15 cellular contexts compared by ENCODE assay signal in genomic region chr2:175015340-175015739, GRCh38. TPM values are rescaled to one million over a fixed set of nuclear protein-coding genes. Genes with fewer than 3 reads are reported as not detected.
DNase-seq lines count a peak whose midpoint lies in the region; ATAC-seq and TF ChIP-seq lines count a peak whose summit lies in the region.
"Had no signal": no experiment of that assay in that cellular context is flagged by ENCODE, and none has a peak within 500 bp of the region (broad histone marks: within the 10 kb centered on the region; RNA-seq: fewer than 3 reads in every experiment).

No MANE protein-coding gene starts in this region.

- intact Hi-C loops in left ventricle myocardium inferior (cut with micrococcal nuclease) (no loop called here), Right ventricle myocardium superior (cut with DNase I) (no loop called here)

- H3K36me3 ChIP-seq in left ventricle myocardium inferior: no peaks in the 10 kb centered on the region
- H3K36me3 ChIP-seq: BLaER1 treated with 17β-estradiol and CSF1 and Interleukin-3, amounts not matched to agents 10 nM and 100 nM; HAP-1 had no signal

- no peak overlapping the region for H3K4me3 ChIP-seq in left ventricle myocardium inferior
- H3K4me3 ChIP-seq: BLaER1 treated with 17β-estradiol and CSF1 and Interleukin-3, amounts not matched to agents 10 nM and 100 nM; HAP-1 had no signal

- H3K4me1 ChIP-seq in left ventricle myocardium inferior: peaks cover 23% of the 10 kb centered on the region
- H3K4me1 ChIP-seq: BLaER1 treated with 17β-estradiol and CSF1 and Interleukin-3, amounts not matched to agents 10 nM and 100 nM had no signal

- no peak for DNase-seq in left ventricle myocardium inferior
- DNase-seq in Right ventricle myocardium superior: no peak
- peak; percentile 86 for DNase-seq in dermis blood vessel endothelial cell
- no peak for DNase-seq in left lobe of liver (ENCODE audit: low spot score)
- no peak for DNase-seq in NCI-H510A (lab: John Stamatoyannopoulos, UW)
- no peak for DNase-seq in central memory CD4-positive, alpha-beta T cell
- no peak for DNase-seq in Kasumi-1 (lab: John Stamatoyannopoulos, UW)
- DNase-seq: ACHN; CD4-positive, CD25-positive, alpha-beta regulatory T cell; DMS53; GF-D8; GOT3 had no signal

- no peaks in the 10 kb centered on the region for H3K27me3 ChIP-seq in left ventricle myocardium inferior (ENCODE audit: low read depth)
- H3K27me3 ChIP-seq: BLaER1 treated with 17β-estradiol and CSF1 and Interleukin-3, amounts not matched to agents 10 nM and 100 nM had no signal

- peak overlapping the region; percentile 64 for H3K27ac ChIP-seq in left ventricle myocardium inferior (replicated peaks)
- H3K27ac ChIP-seq: BLaER1 treated with 17β-estradiol and CSF1 and Interleukin-3, amounts not matched to agents 10 nM and 100 nM; HL-60 had no signal

- no peak for ATAC-seq in Right ventricle myocardium superior (ENCODE audit: poor library complexity)
- ATAC-seq in left lobe of liver: peak; percentile 33

- no peaks in the 10 kb centered on the region for H3K9me3 ChIP-seq in left ventricle myocardium inferior (replicated peaks)

- no peak for TF ChIP-seq CTCF in left ventricle myocardium inferior (IDR thresholded peaks at IDR 0.05; ENCODE audit: borderline replicate concordance)

RNA-seq across cellular contexts. Expression of gene CHN1, which starts 10.2 kb away (rescaled TPM):
- total RNA-seq in left ventricle myocardium inferior (14.2 TPM), Right ventricle myocardium superior (9.2 TPM), dermis blood vessel endothelial cell (17.1 and 18.5 TPM in 2 replicates), left lobe of liver (1.6 TPM)
